In the genomic region with DNA sequence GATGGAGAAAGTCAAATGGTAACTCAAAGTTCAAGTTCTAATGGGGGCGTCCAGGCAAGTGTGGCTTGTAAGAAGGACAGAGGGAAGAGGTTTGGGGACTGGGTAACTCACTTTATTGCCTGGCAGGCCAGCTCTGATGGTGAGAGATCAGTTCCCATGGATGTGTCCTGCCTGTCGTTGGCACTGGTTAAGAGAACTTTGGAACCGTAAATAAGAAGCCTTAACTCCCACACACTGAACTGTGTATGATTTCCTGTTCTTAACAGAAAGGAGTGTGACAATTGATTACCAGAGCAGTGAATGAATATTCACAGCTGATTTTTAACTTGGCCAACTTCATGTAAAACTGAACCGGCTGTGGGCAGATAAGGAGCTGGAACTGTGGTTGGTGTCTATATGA, we compare ENCODE assay signal across 20 cellular contexts.
A peak's percentile ranks its signal among the peaks of the same experiment; 100 is the strongest.
DNase-seq lines count a peak whose midpoint lies in the region; ATAC-seq and TF ChIP-seq lines count a peak whose summit lies in the region.
"Had no signal": no experiment of that assay in that cellular context is flagged by ENCODE, and none has a peak within 500 bp of the region (broad histone marks: within the 10 kb centered on the region; RNA-seq: fewer than 3 reads in every experiment).

No MANE protein-coding gene starts in this region.

- no peaks in the 10 kb centered on the region for H3K9me3 ChIP-seq in A673 (ENCODE audit: low read depth, low read length, poor library complexity, severe bottlenecking)
- no peaks in the 10 kb centered on the region for H3K9me3 ChIP-seq in neuronal stem cell (replicated peaks in 1 of 2; ENCODE audit: control insufficient read depth in 2 of 2, insufficient read depth in 1 of 2, low read depth in 1 of 2, low read length in 2 of 2)
- H3K9me3 ChIP-seq: BE2C had no signal

- no peak overlapping the region for H2BK120ac ChIP-seq in neuronal stem cell (ENCODE audit: low read depth, low read length)

- no peak overlapping the region for H2BK15ac ChIP-seq in neuronal stem cell (ENCODE audit: low read length)

- no peak overlapping the region for H3K14ac ChIP-seq in neuronal stem cell (ENCODE audit: low read length)

- no peak overlapping the region for H3K4me3 ChIP-seq in A673 (ENCODE audit: low read depth, low read length, poor library complexity, severe bottlenecking)
- H3K4me3 ChIP-seq in neuronal stem cell (ENCODE audit: low read length in 2 of 2) = no peak overlapping the region
- H3K4me3 ChIP-seq: K562 had no signal

- H3K27me3 Mint-ChIP-seq in brain = peaks cover 6% of the 10 kb centered on the region
- peaks cover 3 to 7% of the 10 kb centered on the region in 2 donors for H3K27me3 Mint-ChIP-seq in natural killer cell (ENCODE audit: low read depth in 2 of 2)
- no peaks in the 10 kb centered on the region for H3K27me3 Mint-ChIP-seq in Calu3 (ENCODE audit: unreplicated experiment)

- WGBS in neuronal stem cell (ENCODE audit: extremely low coverage in 2 of 2, insufficient read length in 2 of 2, insufficient replicate concordance in 1 of 2), 2 donors = no CpG with 5 or more reads among the region's 4 CpGs

- peaks cover 60% of the 10 kb centered on the region for H3K4me1 Mint-ChIP-seq in brain
- no peaks in the 10 kb centered on the region for H3K4me1 Mint-ChIP-seq in natural killer cell
- no peaks in the 10 kb centered on the region for H3K4me1 Mint-ChIP-seq in Calu3 (ENCODE audit: low read depth, unreplicated experiment)

- H3K27me3 ChIP-seq in A673 (replicated peaks; ENCODE audit: insufficient read depth, low read depth, low read length, poor library complexity) (no peaks in the 10 kb centered on the region), neuronal stem cell (ENCODE audit: control insufficient read depth in 3 of 3, insufficient read depth in 3 of 3, low read depth in 1 of 3, low read length in 3 of 3) (no peaks in the 10 kb centered on the region)
- H3K27me3 ChIP-seq: BE2C had no signal

- H3K9me3 Mint-ChIP-seq in brain (peaks cover 0 to 2% (median 0%) of the 10 kb centered on the region in 5 experiments), natural killer cell (no peaks in the 10 kb centered on the region), Calu3 (ENCODE audit: low read depth, unreplicated experiment) (no peaks in the 10 kb centered on the region)
- H3K9me3 Mint-ChIP-seq: CD4-positive, alpha-beta T cell had no signal

- no peaks in the 10 kb centered on the region for H3K79me1 ChIP-seq in neuronal stem cell (ENCODE audit: low read depth, low read length)

- H4K91ac ChIP-seq in neuronal stem cell (ENCODE audit: low read depth, low read length, poor library complexity) = no peak overlapping the region

- DNase-seq in A673 (ENCODE audit: low spot score) (peak; percentile 80), left lobe of liver (ENCODE audit: low spot score) (no peak), neuronal stem cell (ENCODE audit: low spot score) (no peak), natural killer cell (no peak), Calu3 (no peak), GF-D8 (lab: John Stamatoyannopoulos, UW) (no peak)
- DNase-seq in central memory CD4-positive, alpha-beta T cell = no peak
- DNase-seq: BE2C; CD4-positive, alpha-beta T cell; GDM1; HCEC 1CT; MV-4-11; NCI-H1436; NCI-H2081 treated with DMSO at 0.1 percent for 48 hours; NCI-H510A treated with DMSO at 0.1 percent for 48 hours had no signal

- H3K4me2 ChIP-seq in neuronal stem cell (ENCODE audit: insufficient read depth, low read length, poor library complexity, severe bottlenecking) = no peak overlapping the region

- no peak overlapping the region for H2BK5ac ChIP-seq in neuronal stem cell (ENCODE audit: low read length)

- CTCF ChIA-PET in A673 (lab: Charles Lee) (no interaction called here), Calu3 (lab: Charles Lee) (no interaction called here)

- no peak overlapping the region for H4K8ac ChIP-seq in neuronal stem cell (ENCODE audit: low read depth, low read length)

- peak overlapping the region; percentile 17 for H2AFZ ChIP-seq in neuronal stem cell (ENCODE audit: low read length)

- H3K4me3 Mint-ChIP-seq in brain (peak overlapping the region in 2 of 5 experiments; percentile 19 to 27), natural killer cell (no peak overlapping the region), Calu3 (ENCODE audit: low read depth, unreplicated experiment) (no peak overlapping the region)
- H3K4me3 Mint-ChIP-seq: CD4-positive, alpha-beta T cell had no signal

- H3K4me1 ChIP-seq in A673 (ENCODE audit: insufficient read depth, low read length, poor library complexity, severe bottlenecking) (peaks cover 46% of the 10 kb centered on the region), neuronal stem cell (ENCODE audit: control insufficient read depth in 2 of 2, insufficient read depth in 1 of 2, low read depth in 1 of 2, low read length in 2 of 2) (peaks cover 0 to 17% of the 10 kb centered on the region in 2 donors)
- H3K4me1 ChIP-seq: BE2C had no signal

- H3K9ac ChIP-seq in neuronal stem cell (ENCODE audit: low read depth, low read length, poor library complexity) = no peak overlapping the region

- H2BK12ac ChIP-seq in neuronal stem cell (ENCODE audit: low read length) = no peak overlapping the region

- H3K23ac ChIP-seq in neuronal stem cell (ENCODE audit: low read depth, low read length, poor library complexity) = no peak overlapping the region

- H2AK5ac ChIP-seq in neuronal stem cell (ENCODE audit: low read depth, low read length) = no peak overlapping the region

- peaks cover 6% of the 10 kb centered on the region for H3K36me3 Mint-ChIP-seq in brain
- no peaks in the 10 kb centered on the region for H3K36me3 Mint-ChIP-seq in natural killer cell
- H3K36me3 Mint-ChIP-seq in Calu3 (ENCODE audit: insufficient read depth, unreplicated experiment) = no peaks in the 10 kb centered on the region

- H3K27ac Mint-ChIP-seq in brain (peak overlapping the region; percentile 6 to 92 (median 56)), natural killer cell (no peak overlapping the region), Calu3 (ENCODE audit: unreplicated experiment) (no peak overlapping the region)
- H3K27ac Mint-ChIP-seq: CD4-positive, alpha-beta T cell had no signal

- POLR2A ChIA-PET in A673 (lab: Charles Lee; ENCODE audit: low non-redundant PET) = interaction anchor here (0.6 kb wide), 1 partner anchor 87 kb away, joined by 4 read pairs; no protein-coding TSS in a partner anchor

- BruUV-seq in A673 (replicated peaks; lab: Mats Ljungman, UMichigan) (no TSS peak), Calu3 (replicated peaks; lab: Mats Ljungman, UMichigan) (no TSS peak)

- H3K27ac ChIP-seq in A673 (ENCODE audit: low read depth, low read length, poor library complexity, severe bottlenecking) (peak overlapping the region; percentile 58), neuronal stem cell (replicated peaks; ENCODE audit: low read length) (no peak overlapping the region)
- H3K27ac ChIP-seq: 22Rv1 had no signal

- intact Hi-C loops in A673 (cut with micrococcal nuclease; ENCODE audit: unreplicated experiment) = no loop called here
- intact Hi-C loops in natural killer cell (cut with micrococcal nuclease) = no loop called here
- intact Hi-C loops in Calu3 (cut with micrococcal nuclease; ENCODE audit: unreplicated experiment) = no loop called here

- no peak overlapping the region for H3K18ac ChIP-seq in neuronal stem cell (ENCODE audit: low read length)

- no peaks in the 10 kb centered on the region for H3K36me3 ChIP-seq in A673 (ENCODE audit: insufficient read depth, low read length, poor library complexity, severe bottlenecking)
- H3K36me3 ChIP-seq in neuronal stem cell (replicated peaks in 1 of 2; ENCODE audit: control insufficient read depth in 2 of 2, insufficient read depth in 2 of 2, low read length in 2 of 2) = no peaks in the 10 kb centered on the region
- H3K36me3 ChIP-seq: BE2C had no signal

- H3K4ac ChIP-seq in neuronal stem cell (ENCODE audit: low read length) = no peak overlapping the region

- no peak for TF ChIP-seq CTCF in A673 (conservative IDR thresholded peaks at IDR 0.05; ENCODE audit: low read depth, low read length)
- no peak for TF ChIP-seq CTCF in brain (conservative IDR thresholded peaks at IDR 0.05)
- no peak for TF ChIP-seq CTCF in natural killer cell (IDR thresholded peaks at IDR 0.05)
- no peak for TF ChIP-seq CTCF in Calu3 (IDR thresholded peaks at IDR 0.05; ENCODE audit: unreplicated experiment)

- ATAC-seq in left lobe of liver = peak; percentile 97
- no peak for ATAC-seq in natural killer cell
- ATAC-seq: K562, Panc1, Right ventricle myocardium inferior had no signal

Comparison
In these comparisons a context has a peak if more than half of its experiments do, and no peak if none do; other contexts are left out.
1. H3K27ac Mint-ChIP-seq: peak in brain (5 of 5); none in natural killer cell (0 of 2) and Calu3 (single experiment).